8 cellular contexts compared by ENCODE assay signal in genomic region chr1:234611153-234611798, GRCh38. TPM values are rescaled to one million over a fixed set of nuclear protein-coding genes. Genes with fewer than 3 reads are reported as not detected.
DNase-seq lines count a peak whose midpoint lies in the region; ATAC-seq and TF ChIP-seq lines count a peak whose summit lies in the region.

No MANE protein-coding gene starts in this region.

- no peaks in the 10 kb centered on the region for H3K27me3 Mint-ChIP-seq in IgD-negative memory B cell

- 5 to 12% (median 9%) methylated on average over 12 to 29 of the region's 30 CpGs for WGBS in adrenal gland, 4 donors

- peak overlapping the region; percentile 83 to 98 (median 92) for H3K4me3 Mint-ChIP-seq in IgD-negative memory B cell

- ATAC-seq in GM21576 (IDR thresholded peaks at IDR 0.05; ENCODE audit: unreplicated experiment), result peak; percentile 17
- peak; percentile 31 for ATAC-seq in left ventricle myocardium superior

- H3K9me3 Mint-ChIP-seq in IgD-negative memory B cell, result peaks cover 0 to 2% (median 0%) of the 10 kb centered on the region in 3 donors

- TF ChIP-seq CTCF in adrenal gland (IDR thresholded peaks at IDR 0.05), result no peak

- H3K27me3 ChIP-seq in NT2/D1 (ENCODE audit: insufficient read depth, insufficient read length) (no peaks in the 10 kb centered on the region), adrenal gland (no peaks in the 10 kb centered on the region)

- peaks cover 14% of the 10 kb centered on the region for H3K4me1 ChIP-seq in NT2/D1 (ENCODE audit: insufficient read depth, insufficient read length)
- peaks cover 39 to 45% of the 10 kb centered on the region in 2 donors for H3K4me1 ChIP-seq in adrenal gland (replicated peaks in 1 of 2)

- H3K9me3 ChIP-seq in NT2/D1 (ENCODE audit: insufficient read depth, low read length), result no peaks in the 10 kb centered on the region
- no peaks in the 10 kb centered on the region for H3K9me3 ChIP-seq in adrenal gland (replicated peaks in 1 of 3)

- TF ChIP-seq POLR2A in adrenal gland (IDR thresholded peaks at IDR 0.05), result peak in 1 of 2 donors; percentile 24

- H3K27ac ChIP-seq in adrenal gland, result peak overlapping the region; percentile 97 to 100 (median 100)

- peak overlapping the region; percentile 74 for H3K4me3 ChIP-seq in NT2/D1 (ENCODE audit: insufficient read length, low read depth)
- H3K4me3 ChIP-seq in adrenal gland, result peak overlapping the region in 2 of 4 donors; percentile 31 to 68

- intact Hi-C loops in adrenal gland (cut with DNase I) (loop anchor here (2.0 to 5.0 kb wide), 3 partner anchors 111 to 366 kb away; no protein-coding TSS in a partner anchor), left ventricle myocardium superior (cut with micrococcal nuclease) (loop anchor here (5.0 kb wide), 2 partner anchors 111 to 471 kb away; no protein-coding TSS in a partner anchor)

- DNase-seq in ELR (ENCODE audit: low read depth) (peak; percentile 85), NT2/D1 (ENCODE audit: low read depth, low spot score) (peak; percentile 91), adrenal gland (no peak), left ventricle myocardium superior (no peak), retina (peak; percentile 80), mesenteric fat pad (ENCODE audit: low spot score) (no peak)

- H3K9ac ChIP-seq in NT2/D1 (ENCODE audit: insufficient read length, low read depth), result peak overlapping the region; percentile 79

- H3K36me3 Mint-ChIP-seq in IgD-negative memory B cell, result peaks cover 4% of the 10 kb centered on the region

- H3K27ac Mint-ChIP-seq in IgD-negative memory B cell, result peak overlapping the region; percentile 91 to 98 (median 95)

- H3K36me3 ChIP-seq in NT2/D1 (ENCODE audit: insufficient read depth, insufficient read length, low read length), result peaks cover 27% of the 10 kb centered on the region
- H3K36me3 ChIP-seq in adrenal gland (replicated peaks in 1 of 2), result peaks cover 0 to 21% of the 10 kb centered on the region in 2 donors

- H3K4me1 Mint-ChIP-seq in IgD-negative memory B cell, result peaks cover 37 to 42% (median 37%) of the 10 kb centered on the region in 3 donors

RNA-seq across cellular contexts. Expression of gene IRF2BP2, which starts 1.3 kb away (rescaled TPM):
- polyA plus RNA-seq in IgD-negative memory B cell (39.1 TPM), adrenal gland (10 to 100 TPM; 47.2 to 87.6 (median 67.4) TPM)
- total RNA-seq in adrenal gland (100 to 1,000 TPM in 4 of 8 donors, 10 to 100 TPM in 4; 66.5 to 182 (median 102) TPM), left ventricle myocardium superior (124 TPM), mesenteric fat pad (108 TPM)

Comparison
In these comparisons a context has a peak if more than half of its experiments do, and no peak if none do; other contexts are left out.
1. DNase-seq: peak in ELR (single experiment), NT2/D1 (single experiment) and retina (single experiment); none in adrenal gland (0 of 7), left ventricle myocardium superior (single experiment) and mesenteric fat pad (single experiment).